1 cellular context compared by ENCODE assay signal in the genomic region with DNA sequence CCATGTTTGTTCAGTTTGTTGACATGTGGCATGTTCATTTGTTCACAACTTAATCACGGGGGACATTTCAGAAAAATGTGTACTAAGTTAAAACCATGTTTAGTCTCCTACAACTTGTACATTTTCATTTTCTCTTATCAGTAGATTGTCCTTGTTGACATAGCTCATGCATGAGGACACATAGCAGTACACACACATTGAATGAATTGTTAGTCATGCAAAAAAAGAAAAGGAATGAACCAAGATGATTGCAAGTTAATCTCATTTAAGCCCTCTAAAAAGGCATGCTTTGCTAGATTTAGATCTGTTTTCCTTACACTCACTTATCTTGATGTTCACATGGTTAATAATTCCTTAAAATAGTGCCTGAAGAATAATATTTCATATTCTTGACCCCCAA.
TF ChIP-seq lines count a peak whose summit lies in the region.

No MANE protein-coding gene starts in this region.

TF ChIP-seq in HepG2, 621 proteins besides CTCF, POLR2A, EP300 and RAD21 (continued from another document):
- TF ChIP-seq, protein P1, sequence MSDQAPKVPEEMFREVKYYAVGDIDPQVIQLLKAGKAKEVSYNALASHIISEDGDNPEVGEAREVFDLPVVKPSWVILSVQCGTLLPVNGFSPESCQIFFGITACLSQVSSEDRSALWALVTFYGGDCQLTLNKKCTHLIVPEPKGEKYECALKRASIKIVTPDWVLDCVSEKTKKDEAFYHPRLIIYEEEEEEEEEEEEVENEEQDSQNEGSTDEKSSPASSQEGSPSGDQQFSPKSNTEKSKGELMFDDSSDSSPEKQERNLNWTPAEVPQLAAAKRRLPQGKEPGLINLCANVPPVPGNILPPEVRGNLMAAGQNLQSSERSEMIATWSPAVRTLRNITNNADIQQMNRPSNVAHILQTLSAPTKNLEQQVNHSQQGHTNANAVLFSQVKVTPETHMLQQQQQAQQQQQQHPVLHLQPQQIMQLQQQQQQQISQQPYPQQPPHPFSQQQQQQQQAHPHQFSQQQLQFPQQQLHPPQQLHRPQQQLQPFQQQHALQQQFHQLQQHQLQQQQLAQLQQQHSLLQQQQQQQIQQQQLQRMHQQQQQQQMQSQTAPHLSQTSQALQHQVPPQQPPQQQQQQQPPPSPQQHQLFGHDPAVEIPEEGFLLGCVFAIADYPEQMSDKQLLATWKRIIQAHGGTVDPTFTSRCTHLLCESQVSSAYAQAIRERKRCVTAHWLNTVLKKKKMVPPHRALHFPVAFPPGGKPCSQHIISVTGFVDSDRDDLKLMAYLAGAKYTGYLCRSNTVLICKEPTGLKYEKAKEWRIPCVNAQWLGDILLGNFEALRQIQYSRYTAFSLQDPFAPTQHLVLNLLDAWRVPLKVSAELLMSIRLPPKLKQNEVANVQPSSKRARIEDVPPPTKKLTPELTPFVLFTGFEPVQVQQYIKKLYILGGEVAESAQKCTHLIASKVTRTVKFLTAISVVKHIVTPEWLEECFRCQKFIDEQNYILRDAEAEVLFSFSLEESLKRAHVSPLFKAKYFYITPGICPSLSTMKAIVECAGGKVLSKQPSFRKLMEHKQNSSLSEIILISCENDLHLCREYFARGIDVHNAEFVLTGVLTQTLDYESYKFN (CRISPR knock-in tag; conservative IDR thresholded peaks at IDR 0.05): no peak
- TF ChIP-seq ZNF768 (CRISPR knock-in tag; IDR thresholded peaks at IDR 0.05) (no peak), SRF (IDR thresholded peaks at IDR 0.05; ENCODE audit: low read depth, low read length) (no peak), SAP130 (CRISPR knock-in tag; IDR thresholded peaks at IDR 0.05; ENCODE audit: low read depth) (no peak), MBNL3 (CRISPR knock-in tag; conservative IDR thresholded peaks at IDR 0.05) (no peak), FOXJ3 (CRISPR knock-in tag; IDR thresholded peaks at IDR 0.05; ENCODE audit: borderline replicate concordance) (no peak), PLRG1 (conservative IDR thresholded peaks at IDR 0.05) (no peak), JUND (CRISPR knock-in tag; IDR thresholded peaks at IDR 0.05) (no peak), HOXA5 (CRISPR knock-in tag; IDR thresholded peaks at IDR 0.05) (no peak), HNRNPH1 (optimal IDR thresholded peaks at IDR 0.05; ENCODE audit: low read depth, low read length) (no peak), CHD2 (IDR thresholded peaks at IDR 0.05; ENCODE audit: low read depth, low read length) (no peak), KLF15 (CRISPR knock-in tag; IDR thresholded peaks at IDR 0.05; ENCODE audit: borderline replicate concordance) (no peak), ZNF331 (CRISPR knock-in tag; IDR thresholded peaks at IDR 0.05) (no peak), ZFP82 (CRISPR knock-in tag; IDR thresholded peaks at IDR 0.05; ENCODE audit: borderline replicate concordance) (no peak)
- TF ChIP-seq, protein P2, sequence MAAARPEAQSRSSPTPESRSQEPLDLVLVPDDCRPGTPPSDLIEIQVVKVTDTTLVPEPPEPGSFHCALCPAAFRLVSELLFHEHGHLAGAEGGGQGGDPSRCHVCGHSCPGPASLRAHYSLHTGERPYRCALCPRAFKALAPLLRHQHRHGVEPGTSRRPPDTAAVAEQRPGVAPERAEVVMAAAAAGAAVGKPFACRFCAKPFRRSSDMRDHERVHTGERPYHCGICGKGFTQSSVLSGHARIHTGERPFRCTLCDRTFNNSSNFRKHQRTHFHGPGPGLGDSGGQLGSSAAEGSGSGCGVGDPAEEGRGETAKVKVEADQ (CRISPR knock-in tag; IDR thresholded peaks at IDR 0.05; ENCODE audit: borderline replicate concordance): no peak
- TF ChIP-seq, protein P3, sequence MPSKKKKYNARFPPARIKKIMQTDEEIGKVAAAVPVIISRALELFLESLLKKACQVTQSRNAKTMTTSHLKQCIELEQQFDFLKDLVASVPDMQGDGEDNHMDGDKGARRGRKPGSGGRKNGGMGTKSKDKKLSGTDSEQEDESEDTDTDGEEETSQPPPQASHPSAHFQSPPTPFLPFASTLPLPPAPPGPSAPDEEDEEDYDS (CRISPR knock-in tag; IDR thresholded peaks at IDR 0.05): no peak
TF ChIP-seq in HepG2: peak in this region for 0.
